10 cellular contexts compared by ENCODE assay signal in genomic region chr16:27698266-27698665, GRCh38.
DNase-seq lines count a peak whose midpoint lies in the region; ATAC-seq and TF ChIP-seq lines count a peak whose summit lies in the region.
"Had no signal": no experiment of that assay in that cellular context is flagged by ENCODE, and none has a peak within 500 bp of the region (broad histone marks: within the 10 kb centered on the region; RNA-seq: fewer than 3 reads in every experiment).

No MANE protein-coding gene starts in this region.

- ATAC-seq in GM23338 (peak; percentile 97), HG03135 (IDR thresholded peaks at IDR 0.05; ENCODE audit: unreplicated experiment) (no peak), HG03457 (IDR thresholded peaks at IDR 0.05; ENCODE audit: unreplicated experiment) (no peak)

- H2AFZ ChIP-seq in GM23338, result no peak overlapping the region

- intact Hi-C loops in activated CD4-positive, alpha-beta T cell treated with anti-CD3 and anti-CD28 coated beads, Interleukin-2, amount 10 ng/mL, durations not matched to agents 24 days and 14 days (cut with micrococcal nuclease), result no loop called here

- TF ChIP-seq CTCF in GM23338 (conservative IDR thresholded peaks at IDR 0.05; ENCODE audit: low read depth in 2 of 2) (peak; percentile 82 to 94), WI38 (IDR thresholded peaks at IDR 0.05; ENCODE audit: low read depth, low read length) (peak; percentile 28; the same call in 1 of the 2 replicates)

- no peaks in the 10 kb centered on the region for H3K9me2 ChIP-seq in GM23338 (ENCODE audit: insufficient read depth)

- no peaks in the 10 kb centered on the region for H3K79me2 ChIP-seq in GM23338 (replicated peaks; ENCODE audit: insufficient read depth)

- no peak overlapping the region for H3K27ac Mint-ChIP-seq in GM23338
- H3K27ac Mint-ChIP-seq in activated CD4-positive, alpha-beta T cell treated with anti-CD3 and anti-CD28 coated beads, Interleukin-2, amount 10 ng/mL, durations not matched to agents 24 days and 14 days, result no peak overlapping the region
- H3K27ac Mint-ChIP-seq: memory B cell had no signal

- no peaks in the 10 kb centered on the region for H3F3A ChIP-seq in GM23338 (replicated peaks; ENCODE audit: low read depth)

- H3K27me3 Mint-ChIP-seq in GM23338 (ENCODE audit: insufficient read depth, low read depth, poor library complexity), result peaks cover 1% of the 10 kb centered on the region
- no peaks in the 10 kb centered on the region for H3K27me3 Mint-ChIP-seq in activated CD4-positive, alpha-beta T cell treated with anti-CD3 and anti-CD28 coated beads, Interleukin-2, amount 10 ng/mL, durations not matched to agents 24 days and 14 days
- H3K27me3 Mint-ChIP-seq: memory B cell had no signal

- H3K4me3 Mint-ChIP-seq in GM23338, result 0 out of 3 replicates have a peak overlapping the region, but pooled peaks have one; percentile 30
- no peak overlapping the region for H3K4me3 Mint-ChIP-seq in activated CD4-positive, alpha-beta T cell treated with anti-CD3 and anti-CD28 coated beads, Interleukin-2, amount 10 ng/mL, durations not matched to agents 24 days and 14 days
- H3K4me3 Mint-ChIP-seq: memory B cell had no signal

- peak; percentile 6 for DNase-seq in COLO668 (lab: John Stamatoyannopoulos, UW; ENCODE audit: unreplicated experiment)
- DNase-seq in GM23338 (ENCODE audit: low spot score), result peak; percentile 92
- DNase-seq in left kidney (ENCODE audit: low read depth, low spot score), result peak; percentile 61
- no peak for DNase-seq in DMS79 (lab: John Stamatoyannopoulos, UW)
- no peak for DNase-seq in activated CD4-positive, alpha-beta T cell treated with anti-CD3 and anti-CD28 coated beads, Interleukin-2, amount 10 ng/mL, durations not matched to agents 24 days and 14 days

- no peaks in the 10 kb centered on the region for H3K27me3 ChIP-seq in GM23338 (ENCODE audit: insufficient read depth)

- H4K20me1 ChIP-seq in GM23338 (replicated peaks; ENCODE audit: insufficient read depth), result no peaks in the 10 kb centered on the region; the same call in 1 of the 2 replicates

- H3K36me3 Mint-ChIP-seq in GM23338 (ENCODE audit: low read depth), result no peaks in the 10 kb centered on the region
- no peaks in the 10 kb centered on the region for H3K36me3 Mint-ChIP-seq in activated CD4-positive, alpha-beta T cell treated with anti-CD3 and anti-CD28 coated beads, Interleukin-2, amount 10 ng/mL, durations not matched to agents 24 days and 14 days (ENCODE audit: low read depth)

- H3K4me1 ChIP-seq in GM23338 (ENCODE audit: insufficient read depth), result no peaks in the 10 kb centered on the region; the same call in 1 of the 2 replicates

- H3K4me2 ChIP-seq in GM23338, result no peak overlapping the region

- no peak overlapping the region for H3K27ac ChIP-seq in GM23338 (ENCODE audit: low read depth)
- H3K27ac ChIP-seq: RWPE1 had no signal

- H3K9me3 Mint-ChIP-seq in GM23338, result no peaks in the 10 kb centered on the region; the same call in 2 of the 3 replicates
- no peaks in the 10 kb centered on the region for H3K9me3 Mint-ChIP-seq in activated CD4-positive, alpha-beta T cell treated with anti-CD3 and anti-CD28 coated beads, Interleukin-2, amount 10 ng/mL, durations not matched to agents 24 days and 14 days

- H3K4me3 ChIP-seq in GM23338, result no peak overlapping the region
- H3K4me3 ChIP-seq in WI38 (ENCODE audit: low read depth, low read length), result no peak overlapping the region

- H3K4me1 Mint-ChIP-seq in GM23338, result peaks cover 25% of the 10 kb centered on the region
- no peaks in the 10 kb centered on the region for H3K4me1 Mint-ChIP-seq in activated CD4-positive, alpha-beta T cell treated with anti-CD3 and anti-CD28 coated beads, Interleukin-2, amount 10 ng/mL, durations not matched to agents 24 days and 14 days
- H3K4me1 Mint-ChIP-seq: memory B cell had no signal

- H3K36me3 ChIP-seq in GM23338 (ENCODE audit: insufficient read depth), result no peaks in the 10 kb centered on the region

TF ChIP-seq in GM23338, 12 proteins besides CTCF, POLR2A, EP300 and RAD21:
- no peak for TF ChIP-seq ETS1 (IDR thresholded peaks at IDR 0.05)
- no peak for TF ChIP-seq ZNF331 (CRISPR knock-in tag; IDR thresholded peaks at IDR 0.05; ENCODE audit: low read depth)
- TF ChIP-seq CREB1 (CRISPR knock-in tag; IDR thresholded peaks at IDR 0.05; ENCODE audit: low read depth), result no peak
TF ChIP-seq in GM23338: peak in this region for 0.

Comparison
In these comparisons a context has a peak if more than half of its experiments do, and no peak if none do; other contexts are left out.
1. DNase-seq: peak in COLO668 (single experiment), GM23338 (single experiment) and left kidney (single experiment); none in DMS79 (single experiment) and activated CD4-positive, alpha-beta T cell treated with anti-CD3 and anti-CD28 coated beads, Interleukin-2, amount 10 ng/mL, durations not matched to agents 24 days and 14 days (single experiment).